ENCODE assay signal across 11 cellular contexts in the genomic region with DNA sequence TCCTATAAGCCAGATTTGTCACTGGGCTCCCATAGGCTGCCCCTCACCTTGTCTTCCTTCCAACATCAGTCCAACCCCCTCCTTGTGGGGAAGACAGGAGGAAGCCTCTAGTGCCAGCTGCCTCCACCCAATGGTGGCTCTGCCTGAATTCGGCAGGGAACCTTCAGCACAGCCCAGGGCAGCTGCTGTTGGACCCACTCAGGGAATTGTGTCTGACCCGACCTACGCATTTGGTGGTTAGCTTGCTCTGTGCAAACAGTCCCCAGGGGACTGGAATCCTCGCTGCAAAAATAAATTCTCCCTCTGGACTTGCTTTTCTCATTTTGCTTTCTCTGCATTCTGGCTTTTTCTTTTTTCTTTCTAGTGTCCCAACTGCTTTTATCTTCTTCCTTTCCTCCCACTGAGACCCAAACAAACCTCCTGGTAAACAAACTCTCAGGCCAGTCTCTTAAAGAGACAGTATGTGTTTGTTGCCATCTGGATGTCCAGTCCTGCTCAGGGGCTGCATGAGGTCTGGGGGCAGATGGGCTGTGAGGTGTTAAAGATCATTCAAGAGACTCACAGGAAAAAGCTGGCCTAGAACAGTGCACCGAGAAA.
A peak's percentile ranks its signal among the peaks of the same experiment; 100 is the strongest.
DNase-seq lines count a peak whose midpoint lies in the region; ATAC-seq and TF ChIP-seq lines count a peak whose summit lies in the region.
"Had no signal": no experiment of that assay in that cellular context is flagged by ENCODE, and none has a peak within 500 bp of the region (broad histone marks: within the 10 kb centered on the region; RNA-seq: fewer than 3 reads in every experiment).

No MANE protein-coding gene starts in this region.

- H3K27me3 ChIP-seq in WERI-Rb-1 (ENCODE audit: insufficient read depth, low read depth, severe bottlenecking) (no peaks in the 10 kb centered on the region), left ventricle myocardium inferior (ENCODE audit: low read depth) (no peaks in the 10 kb centered on the region)
- H3K27me3 ChIP-seq: neutrophil had no signal

- peaks cover 100% of the 10 kb centered on the region for H3K4me1 ChIP-seq in left ventricle myocardium inferior

- H3K36me3 ChIP-seq in WERI-Rb-1 (no peaks in the 10 kb centered on the region), left ventricle myocardium inferior (no peaks in the 10 kb centered on the region)
- H3K36me3 ChIP-seq: neutrophil had no signal

- no peak for TF ChIP-seq POLR2A in erythroblast (IDR thresholded peaks at IDR 0.05; ENCODE audit: low read length)

- H3K9me3 ChIP-seq in WERI-Rb-1 (ENCODE audit: severe bottlenecking) = no peaks in the 10 kb centered on the region
- H3K9me3 ChIP-seq in left ventricle myocardium inferior (replicated peaks) = no peaks in the 10 kb centered on the region
- H3K9me3 ChIP-seq: neutrophil had no signal

- DNase-seq in H4 (ENCODE audit: low spot score) (peak; percentile 43), WERI-Rb-1 (peak; percentile 68), left ventricle myocardium inferior (no peak), retina (peak; percentile 61), NCI-H1048 (lab: John Stamatoyannopoulos, UW) (no peak), erythroblast (lab: John Stamatoyannopoulos, UW) (no peak)
- no peak for DNase-seq in stimulated activated CD4-positive, alpha-beta T cell treated with anti-CD3 and anti-CD28 coated beads, Interleukin-12 subunit alpha, Interleukin-12 subunit beta, amount 100 ng/mL, for 4 hours
- DNase-seq: substantia nigra, SW 1271 had no signal

- ATAC-seq in GM18498 (IDR thresholded peaks at IDR 0.05; ENCODE audit: unreplicated experiment) = no peak

- intact Hi-C loops in left ventricle myocardium inferior (cut with micrococcal nuclease) = loop anchor here (10.0 kb wide), 1 partner anchor 65 kb away; no protein-coding TSS in a partner anchor

- H3K4me3 ChIP-seq in WERI-Rb-1 (ENCODE audit: low read depth, low read length) = no peak overlapping the region
- H3K4me3 ChIP-seq in left ventricle myocardium inferior = no peak overlapping the region

- peak overlapping the region; percentile 82 for H3K27ac ChIP-seq in WERI-Rb-1
- H3K27ac ChIP-seq in left ventricle myocardium inferior (replicated peaks) = peak overlapping the region; percentile 92
- H3K27ac ChIP-seq: neutrophil had no signal

- TF ChIP-seq CTCF in WERI-Rb-1 (IDR thresholded peaks at IDR 0.05; ENCODE audit: low read depth, low read length) (no peak), left ventricle myocardium inferior (IDR thresholded peaks at IDR 0.05; ENCODE audit: borderline replicate concordance) (no peak)

Comparison
In these comparisons a context has a peak if more than half of its experiments do, and no peak if none do; other contexts are left out.
1. DNase-seq: peak in H4 (single experiment), WERI-Rb-1 (single experiment) and retina (single experiment); none in left ventricle myocardium inferior (single experiment), NCI-H1048 (single experiment), stimulated activated CD4-positive, alpha-beta T cell treated with anti-CD3 and anti-CD28 coated beads, Interleukin-12 subunit alpha, Interleukin-12 subunit beta, amount 100 ng/mL, for 4 hours (single experiment) and erythroblast (0 of 2).